In genomic region chr11:86303257-86303656, GRCh38 we compare ENCODE assay signal across 9 cellular contexts. TPM values are rescaled to one million over a fixed set of nuclear protein-coding genes. Genes with fewer than 3 reads are reported as not detected.
DNase-seq lines count a peak whose midpoint lies in the region; ATAC-seq and TF ChIP-seq lines count a peak whose summit lies in the region.
"Had no signal": no experiment of that assay in that cellular context is flagged by ENCODE, and none has a peak within 500 bp of the region (broad histone marks: within the 10 kb centered on the region; RNA-seq: fewer than 3 reads in every experiment).

No MANE protein-coding gene starts in this region.

- H3K4me1 ChIP-seq in neuron (ENCODE audit: insufficient read depth, low read length), result peaks cover 12% of the 10 kb centered on the region

- no peaks in the 10 kb centered on the region for H3K27me3 ChIP-seq in MG63
- H3K27me3 ChIP-seq in dorsolateral prefrontal cortex, result no peaks in the 10 kb centered on the region
- H3K27me3 ChIP-seq in neuron (ENCODE audit: insufficient read depth, low read length), result no peaks in the 10 kb centered on the region

- H3K4me3 ChIP-seq in MG63 (peak overlapping the region; percentile 72), dorsolateral prefrontal cortex (peak overlapping the region in 58 of 59 donors; percentile 68 to 99 (median 88)), neuron (ENCODE audit: low read length) (peak overlapping the region; percentile 63)

- H3K27ac ChIP-seq in dorsolateral prefrontal cortex, result peak overlapping the region in 3 of 59 donors; percentile 84 to 91 (median 90)

- H2AFZ ChIP-seq in neuron (ENCODE audit: low read depth, low read length), result no peak overlapping the region

- no peaks in the 10 kb centered on the region for H3K9me3 ChIP-seq in MG63
- no peaks in the 10 kb centered on the region for H3K9me3 ChIP-seq in neuron (ENCODE audit: low read length)

- intact Hi-C loops in dorsolateral prefrontal cortex (cut with DNase I), result loop anchor here (2.0 to 10.0 kb wide), 2 partner anchors 58 to 638 kb away; partner anchors contain the start of genes CREBZF (in 1 of the 2) and EED (in 1 of the 2)

- H3K36me3 ChIP-seq in MG63 (peaks cover 12% of the 10 kb centered on the region), neuron (ENCODE audit: insufficient read depth, low read length) (peaks cover 5% of the 10 kb centered on the region)

- DNase-seq in Daoy (ENCODE audit: low read depth) (peak; percentile 35), MG63 (peak; percentile 4), dorsolateral prefrontal cortex (no peak)
- DNase-seq in stimulated activated CD4-positive, alpha-beta T cell treated with anti-CD3 and anti-CD28 coated beads, Interleukin-4, amount 100 ng/mL, for 1 hour, result no peak
- DNase-seq: T-helper 9 cell had no signal

- no peak for TF ChIP-seq CTCF in dorsolateral prefrontal cortex (IDR thresholded peaks at IDR 0.05 in 54 of 56, conservative IDR thresholded peaks at IDR 0.05 in 2 of 56; ENCODE audit: low read depth in 1 of 56, partially characterized antibody in 56 of 56)

- no peak for ATAC-seq in HG02885 (IDR thresholded peaks at IDR 0.05; ENCODE audit: poor library complexity, unreplicated experiment)
- no peak for ATAC-seq in GM21360 (IDR thresholded peaks at IDR 0.05; ENCODE audit: unreplicated experiment)
- no peak for ATAC-seq in GM18858 (IDR thresholded peaks at IDR 0.05; ENCODE audit: unreplicated experiment)

RNA-seq across cellular contexts. Expression of gene HIKESHI, which starts 1.2 kb away (rescaled TPM):
- total RNA-seq in Daoy (2014; rRNA removed; shearing (Covaris generic)), result 69.9 and 70.3 TPM in 2 replicates
- 85.1 and 88.4 TPM in 2 replicates for total RNA-seq in MG63 (2014; rRNA removed; shearing (Covaris generic); ENCODE audit: low replicate concordance)
- total RNA-seq in dorsolateral prefrontal cortex, result 10 to 100 TPM; 25.0 to 47.8 (median 34.2) TPM

RNA-seq across cellular contexts. Expression of gene EED, which starts 58.7 kb away (rescaled TPM):
- total RNA-seq in Daoy (2014; rRNA removed; shearing (Covaris generic)), result 27.7 and 33.1 TPM in 2 replicates
- total RNA-seq in MG63 (2014; rRNA removed; shearing (Covaris generic); ENCODE audit: low replicate concordance), result 18.6 and 39.0 TPM in 2 replicates
- 10 to 100 TPM; 19.7 to 40.3 (median 29.2) TPM for total RNA-seq in dorsolateral prefrontal cortex

Comparison
In these comparisons a context has a peak if more than half of its experiments do, and no peak if none do; other contexts are left out.
1. DNase-seq: peak in Daoy (single experiment) and MG63 (single experiment); none in dorsolateral prefrontal cortex (0 of 10) and stimulated activated CD4-positive, alpha-beta T cell treated with anti-CD3 and anti-CD28 coated beads, Interleukin-4, amount 100 ng/mL, for 1 hour (single experiment).
2. Peak in every context shown above with its lines, with median percentiles within 50 percentile points of each other: H3K4me3 ChIP-seq.